Comparison of ENCODE assay signal across 8 cellular contexts in genomic region chr11:111870522-111870886, GRCh38. TPM values are rescaled to one million over a fixed set of nuclear protein-coding genes. Genes with fewer than 3 reads are reported as not detected.
DNase-seq lines count a peak whose midpoint lies in the region; ATAC-seq and TF ChIP-seq lines count a peak whose summit lies in the region.

No MANE protein-coding gene starts in this region.

- no peaks in the 10 kb centered on the region for H3K9me3 Mint-ChIP-seq in activated T-cell treated with anti-CD3 and anti-CD28 coated beads, Interleukin-2, amount 50 U/mL, for 24 hours
- no peaks in the 10 kb centered on the region for H3K9me3 Mint-ChIP-seq in memory B cell

- no peak for DNase-seq in activated T-cell treated with anti-CD3 and anti-CD28 coated beads, Interleukin-2, amount 50 U/mL, for 24 hours
- no peak for DNase-seq in activated T-cell treated with anti-CD3 and anti-CD28 coated beads, Interleukin-2, amount 50 U/mL, for 1 hour
- DNase-seq in adrenal gland = no peak
- no peak for DNase-seq in memory B cell (ENCODE audit: low spot score in 2 of 2)
- DNase-seq in G401 (ENCODE audit: low spot score) = no peak
- no peak for DNase-seq in middle frontal gyrus (ENCODE audit: extremely low spot score, low spot score)
- no peak for DNase-seq in cortex of kidney (lab: John Stamatoyannopoulos, UW)

- in situ Hi-C loops in G401 (cut with HindIII; ENCODE audit: low sequenced_read_pairs) = no loop called here

- peaks cover 0 to 9% of the 10 kb centered on the region in 2 donors for H3K36me3 ChIP-seq in adrenal gland (replicated peaks in 1 of 2)

- no peaks in the 10 kb centered on the region for H3K9me3 ChIP-seq in adrenal gland (replicated peaks in 1 of 3)

- H3K36me3 Mint-ChIP-seq in activated T-cell treated with anti-CD3 and anti-CD28 coated beads, Interleukin-2, amount 50 U/mL, for 24 hours (ENCODE audit: low read depth) = peaks cover 51% of the 10 kb centered on the region
- H3K36me3 Mint-ChIP-seq in memory B cell = peaks cover 23% of the 10 kb centered on the region

- peak overlapping the region in 2 of 4 donors; percentile 91 to 97 for H3K4me3 ChIP-seq in adrenal gland

- peak overlapping the region; percentile 92 for H3K4me3 Mint-ChIP-seq in activated T-cell treated with anti-CD3 and anti-CD28 coated beads, Interleukin-2, amount 50 U/mL, for 24 hours
- H3K4me3 Mint-ChIP-seq in memory B cell = peak overlapping the region; percentile 92

- TF ChIP-seq POLR2A in adrenal gland (IDR thresholded peaks at IDR 0.05) = no peak

- peaks cover 0 to 12% of the 10 kb centered on the region in 2 donors for H3K4me1 ChIP-seq in adrenal gland (replicated peaks in 1 of 2)

- peaks cover 34% of the 10 kb centered on the region for H3K4me1 Mint-ChIP-seq in activated T-cell treated with anti-CD3 and anti-CD28 coated beads, Interleukin-2, amount 50 U/mL, for 24 hours (ENCODE audit: low read depth)
- peaks cover 12% of the 10 kb centered on the region for H3K4me1 Mint-ChIP-seq in memory B cell

- intact Hi-C loops in adrenal gland (cut with DNase I) = loop anchor here (10.0 kb wide), 3 partner anchors 54 to 214 kb away; partner anchors contain the start of genes SDHD (in 1 of the 2) and TIMM8B (in 1 of the 2)

- no peak for TF ChIP-seq CTCF in adrenal gland (IDR thresholded peaks at IDR 0.05)

- H3K27me3 ChIP-seq in adrenal gland = no peaks in the 10 kb centered on the region

- H3K27ac ChIP-seq in adrenal gland = peak overlapping the region in 4 of 5 donors; percentile 74 to 98 (median 88)

- peak overlapping the region; percentile 91 for H3K27ac Mint-ChIP-seq in activated T-cell treated with anti-CD3 and anti-CD28 coated beads, Interleukin-2, amount 50 U/mL, for 24 hours
- H3K27ac Mint-ChIP-seq in memory B cell = peak overlapping the region; percentile 95

- H3K27me3 Mint-ChIP-seq in activated T-cell treated with anti-CD3 and anti-CD28 coated beads, Interleukin-2, amount 50 U/mL, for 24 hours = no peaks in the 10 kb centered on the region
- no peaks in the 10 kb centered on the region for H3K27me3 Mint-ChIP-seq in memory B cell

- ATAC-seq in HG03378 (IDR thresholded peaks at IDR 0.05; ENCODE audit: unreplicated experiment) (peak; percentile 11), memory B cell (ENCODE audit: low read depth) (no peak)

RNA-seq across cellular contexts. Expression of gene ALG9, which starts 0.9 kb away (rescaled TPM):
- total RNA-seq in adrenal gland = 10 to 100 TPM; 23.6 to 37.8 (median 29.8) TPM
- 10 to 100 TPM; 43.8 to 53.6 (median 50.6) TPM for polyA plus RNA-seq in adrenal gland
- 55.8 and 71.4 TPM in 2 replicates for total RNA-seq in G401 (2014; rRNA removed; shearing (Covaris generic))

RNA-seq across cellular contexts. Expression of gene FDXACB1, which starts 8.5 kb away (rescaled TPM):
- 1 to 10 TPM; 2.3 to 6.3 (median 3.6) TPM for total RNA-seq in adrenal gland
- polyA plus RNA-seq in adrenal gland = 1 to 10 TPM; 2.6 to 4.2 (median 3.5) TPM
- total RNA-seq in G401 (2014; rRNA removed; shearing (Covaris generic)) = 0.68 and 3.0 TPM in 2 replicates

RNA-seq across cellular contexts. Expression of gene CFAP68, which starts 8.8 kb away (rescaled TPM):
- total RNA-seq in adrenal gland = 10 to 100 TPM; 26.6 to 60.7 (median 38.9) TPM
- 10 to 100 TPM; 46.5 to 80.4 (median 59.6) TPM for polyA plus RNA-seq in adrenal gland
- 41.0 and 66.8 TPM in 2 replicates for total RNA-seq in G401 (2014; rRNA removed; shearing (Covaris generic))

RNA-seq across cellular contexts. Expression of gene CRYAB, which starts 41.1 kb away (rescaled TPM):
- total RNA-seq in adrenal gland = 10 to 100 TPM; 38.2 to 87.7 (median 56.3) TPM
- polyA plus RNA-seq in adrenal gland = 100 to 1,000 TPM in 1 of 3 donors, 10 to 100 TPM in 2; 77.8 to 108 (median 99.0) TPM
- total RNA-seq in G401 (2014; rRNA removed; shearing (Covaris generic)) = 153 and 175 TPM in 2 replicates

RNA-seq across cellular contexts. Expression of gene HSPB2, which starts 42.0 kb away (rescaled TPM):
- 1 to 10 TPM in 4 of 8 donors, under 1 TPM in 2, not detected in 2; 0.60 to 2.3 (median 1.3) TPM for total RNA-seq in adrenal gland
- 1 to 10 TPM in 2 of 3 donors, under 1 TPM in 1; 0.51 to 6.1 (median 3.9) TPM for polyA plus RNA-seq in adrenal gland
- 11.7 and 30.6 TPM in 2 replicates for total RNA-seq in G401 (2014; rRNA removed; shearing (Covaris generic))
